Comparison of ENCODE assay signal across 2 cellular contexts in genomic region chr22:43706558-43707328, GRCh38.
TF ChIP-seq lines count a peak whose summit lies in the region.

No MANE protein-coding gene starts in this region.

TF ChIP-seq in GM23338, 12 proteins besides CTCF, POLR2A, EP300 and RAD21 (continued from another document):
- TF ChIP-seq ETS1 (IDR thresholded peaks at IDR 0.05) (no peak), STAT1 (IDR thresholded peaks at IDR 0.05; ENCODE audit: unreplicated experiment) (no peak), NANOG (IDR thresholded peaks at IDR 0.05; ENCODE audit: borderline replicate concordance) (no peak), POLR2AphosphoS5 (IDR thresholded peaks at IDR 0.05; ENCODE audit: low read depth) (no peak), CREB1 (CRISPR knock-in tag; IDR thresholded peaks at IDR 0.05; ENCODE audit: low read depth) (no peak), ZNF331 (CRISPR knock-in tag; IDR thresholded peaks at IDR 0.05; ENCODE audit: low read depth) (no peak)
TF ChIP-seq in GM23338: peak in this region for 0.

TF ChIP-seq in WTC11, 78 proteins besides CTCF, POLR2A, EP300 and RAD21 (continued from another document):
- no peak for TF ChIP-seq CDX4 (CRISPR knock-in tag; IDR thresholded peaks at IDR 0.05; ENCODE audit: borderline replicate concordance)
- no peak for TF ChIP-seq E2F4 (CRISPR knock-in tag; IDR thresholded peaks at IDR 0.05; ENCODE audit: borderline replicate concordance, low read depth)
- no peak for TF ChIP-seq GABPB1 (CRISPR knock-in tag; IDR thresholded peaks at IDR 0.05)
- no peak for TF ChIP-seq GTF2I (CRISPR knock-in tag; conservative IDR thresholded peaks at IDR 0.05)
- no peak for TF ChIP-seq ZNF425 (CRISPR knock-in tag; conservative IDR thresholded peaks at IDR 0.05)
- TF ChIP-seq SMAD4 (CRISPR knock-in tag; IDR thresholded peaks at IDR 0.05), result no peak
- TF ChIP-seq, protein P1, sequence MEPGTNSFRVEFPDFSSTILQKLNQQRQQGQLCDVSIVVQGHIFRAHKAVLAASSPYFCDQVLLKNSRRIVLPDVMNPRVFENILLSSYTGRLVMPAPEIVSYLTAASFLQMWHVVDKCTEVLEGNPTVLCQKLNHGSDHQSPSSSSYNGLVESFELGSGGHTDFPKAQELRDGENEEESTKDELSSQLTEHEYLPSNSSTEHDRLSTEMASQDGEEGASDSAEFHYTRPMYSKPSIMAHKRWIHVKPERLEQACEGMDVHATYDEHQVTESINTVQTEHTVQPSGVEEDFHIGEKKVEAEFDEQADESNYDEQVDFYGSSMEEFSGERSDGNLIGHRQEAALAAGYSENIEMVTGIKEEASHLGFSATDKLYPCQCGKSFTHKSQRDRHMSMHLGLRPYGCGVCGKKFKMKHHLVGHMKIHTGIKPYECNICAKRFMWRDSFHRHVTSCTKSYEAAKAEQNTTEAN (CRISPR knock-in tag; IDR thresholded peaks at IDR 0.05), result no peak
- no peak for TF ChIP-seq KAT7 (CRISPR knock-in tag; IDR thresholded peaks at IDR 0.05; ENCODE audit: borderline replicate concordance)
